1 cellular context compared by ENCODE assay signal in the genomic region with DNA sequence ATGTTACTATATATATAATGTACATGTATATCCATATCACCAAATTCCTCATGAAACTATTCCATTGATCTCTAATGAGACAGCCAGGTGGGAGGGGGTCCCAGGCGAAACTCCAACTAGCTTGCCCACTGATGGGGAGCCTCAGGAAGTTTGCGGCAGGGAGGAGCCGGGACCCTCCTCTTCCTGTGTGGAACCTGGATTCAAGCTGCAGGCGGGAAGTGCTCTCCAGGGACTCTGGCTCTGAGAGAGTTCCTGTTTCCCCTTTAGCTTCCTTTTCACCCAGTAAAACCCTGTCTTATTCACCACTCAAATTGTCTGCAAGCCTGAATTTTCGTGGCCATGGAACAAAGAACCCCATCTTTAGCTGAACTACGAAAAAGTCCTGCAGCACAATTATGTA.
TF ChIP-seq lines count a peak whose summit lies in the region.

No MANE protein-coding gene starts in this region.

TF ChIP-seq in GM23338, 12 proteins besides CTCF, POLR2A, EP300 and RAD21 (continued from another document):
- no peak for TF ChIP-seq ZNF462 (CRISPR knock-in tag; IDR thresholded peaks at IDR 0.05)
- TF ChIP-seq REST (IDR thresholded peaks at IDR 0.05; ENCODE audit: unreplicated experiment), result no peak
- no peak for TF ChIP-seq POLR2AphosphoS5 (IDR thresholded peaks at IDR 0.05; ENCODE audit: low read depth)
- TF ChIP-seq EZH2 (IDR thresholded peaks at IDR 0.05; ENCODE audit: low read depth, unreplicated experiment), result no peak
- TF ChIP-seq ZNF114 (CRISPR knock-in tag; IDR thresholded peaks at IDR 0.05), result no peak
